7 cellular contexts compared by ENCODE assay signal in genomic region chr10:75233444-75234016, GRCh38. TPM values are rescaled to one million over a fixed set of nuclear protein-coding genes. Genes with fewer than 3 reads are reported as not detected.
DNase-seq lines count a peak whose midpoint lies in the region; ATAC-seq and FAIRE-seq lines count a peak whose summit lies in the region.

No MANE protein-coding gene starts in this region.

- H3K9me3 ChIP-seq in HAP-1 (no peaks in the 10 kb centered on the region), SK-N-MC (ENCODE audit: low read depth, low read length) (no peaks in the 10 kb centered on the region), skeletal muscle tissue (ENCODE audit: control insufficient read depth in 3 of 3, low read length in 3 of 3) (no peaks in the 10 kb centered on the region)

- H3K4me3 ChIP-seq in HAP-1, result peak overlapping the region; percentile 63
- H3K4me3 ChIP-seq in SK-N-MC, result peak overlapping the region; percentile 76
- peak overlapping the region in 1 of 3 donors; percentile 4 for H3K4me3 ChIP-seq in skeletal muscle tissue (ENCODE audit: low read length in 3 of 3)

- ATAC-seq in GM18858 (IDR thresholded peaks at IDR 0.05; ENCODE audit: unreplicated experiment), result no peak

- peak in 1 of 2 experiments; percentile 27 for DNase-seq in HAP-1 (ENCODE audit: low spot score in 2 of 2)
- no peak for DNase-seq in SK-N-MC (ENCODE audit: low read depth, low spot score)
- no peak for DNase-seq in epithelial cell of prostate (ENCODE audit: low read depth, low spot score)
- DNase-seq in cerebellum (ENCODE audit: low spot score), result no peak
- no peak for DNase-seq in frontal cortex (ENCODE audit: low spot score in 2 of 2)

- H3K27me3 ChIP-seq in HAP-1 (ENCODE audit: low read depth) (no peaks in the 10 kb centered on the region), skeletal muscle tissue (ENCODE audit: control insufficient read depth in 3 of 3, insufficient read depth in 3 of 3, low read length in 3 of 3) (no peaks in the 10 kb centered on the region)

- in situ Hi-C loops in HAP-1 (cut with MboI; ENCODE audit: low sequenced_read_pairs), result loop anchor here (10.0 kb wide), 1 partner anchor 969 kb away; no protein-coding TSS in a partner anchor

- peaks cover 10% of the 10 kb centered on the region for H3K4me1 ChIP-seq in HAP-1
- H3K4me1 ChIP-seq in skeletal muscle tissue (ENCODE audit: control insufficient read depth in 3 of 3, insufficient read depth in 3 of 3, low read length in 3 of 3), result peaks cover 25 to 31% (median 28%) of the 10 kb centered on the region in 3 donors

- H3K9ac ChIP-seq in SK-N-MC (ENCODE audit: insufficient read length) (no peak overlapping the region), skeletal muscle tissue (ENCODE audit: low read depth in 1 of 3, low read length in 3 of 3) (peak overlapping the region in 1 of 3 donors; percentile 54)

- no peak overlapping the region for H3K27ac ChIP-seq in SK-N-MC
- peak overlapping the region; percentile 95 for H3K27ac ChIP-seq in epithelial cell of prostate
- peak overlapping the region; percentile 66 for H3K27ac ChIP-seq in skeletal muscle tissue (ENCODE audit: low read depth, low read length)

- H3K36me3 ChIP-seq in HAP-1 (replicated peaks) (peaks cover 47% of the 10 kb centered on the region), SK-N-MC (ENCODE audit: insufficient read depth, low read length) (peaks cover 24% of the 10 kb centered on the region), skeletal muscle tissue (ENCODE audit: control insufficient read depth in 3 of 3, insufficient read depth in 3 of 3, low read length in 3 of 3) (peaks cover 16 to 21% (median 19%) of the 10 kb centered on the region in 3 donors)

- FAIRE-seq in frontal cortex (lab: Jason Lieb, UNC), result no peak

RNA-seq across cellular contexts. Expression of gene COMTD1, which starts 2.2 kb away (rescaled TPM):
- 4.2 TPM for total RNA-seq in skeletal muscle tissue
- 13.8 TPM for total RNA-seq in cerebellum
- 20.0 TPM for total RNA-seq in frontal cortex

RNA-seq across cellular contexts. Expression of gene VDAC2, which starts 22.9 kb away (rescaled TPM):
- total RNA-seq in skeletal muscle tissue, result 236 TPM
- 88.6 TPM for total RNA-seq in cerebellum
- total RNA-seq in frontal cortex, result 138 TPM
